ENCODE assay signal across 8 cellular contexts in the genomic region with DNA sequence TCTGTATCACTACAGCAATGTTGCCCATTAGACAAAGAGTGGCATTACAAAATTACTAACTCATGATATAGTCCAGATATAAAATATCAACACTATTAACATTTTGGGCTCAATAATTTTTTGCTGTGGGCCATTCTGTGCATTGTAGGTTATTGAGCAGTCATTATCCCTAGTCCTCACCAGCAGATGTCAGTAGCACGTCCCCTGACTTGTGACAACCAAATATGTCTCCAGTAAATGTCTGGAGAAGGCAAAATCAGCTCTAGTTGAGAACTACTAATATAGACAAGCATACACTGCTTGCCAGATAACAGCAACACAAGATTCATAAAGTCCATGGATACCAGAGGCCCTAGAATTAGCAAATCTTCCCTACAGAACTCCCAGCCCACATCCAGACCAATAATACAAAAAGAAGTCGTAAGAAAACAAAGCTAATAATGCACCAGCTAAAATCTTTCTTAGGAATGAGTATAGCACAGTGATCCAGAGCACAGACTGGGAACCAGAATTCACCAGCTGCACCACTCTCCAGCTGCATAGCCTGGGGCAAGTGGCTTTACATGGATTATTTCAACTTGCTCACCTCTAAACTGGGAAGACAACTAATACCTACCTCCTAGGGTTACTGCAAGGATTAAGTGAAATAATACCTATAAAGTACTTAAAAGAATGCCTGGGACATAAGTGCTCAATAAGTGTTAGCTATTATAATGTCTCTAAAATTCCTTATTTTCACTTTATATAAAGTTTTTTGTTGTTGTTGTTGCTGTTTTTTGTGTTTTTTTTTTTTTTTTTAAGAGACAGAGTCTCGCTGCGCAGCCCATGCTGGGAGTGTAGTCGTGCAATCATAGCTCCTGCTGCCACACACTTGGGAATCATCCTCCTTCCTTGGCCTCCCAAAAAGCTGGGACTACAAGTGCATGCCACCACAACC. TPM values are rescaled to one million over a fixed set of nuclear protein-coding genes. Genes with fewer than 3 reads are reported as not detected.
DNase-seq lines count a peak whose midpoint lies in the region; ATAC-seq and TF ChIP-seq lines count a peak whose summit lies in the region.

No MANE protein-coding gene starts in this region.

- peaks cover 21% of the 10 kb centered on the region for H3K4me1 ChIP-seq in CD8-positive, alpha-beta memory T cell (ENCODE audit: insufficient read depth, low read length)
- H3K4me1 ChIP-seq in HCT116 (ENCODE audit: control insufficient read depth in 1 of 2, insufficient read depth in 2 of 2, low read length in 2 of 2): peaks cover 0 to 16% of the 10 kb centered on the region in 2 experiments; a peak in 2 of 4 replicates

- no peaks in the 10 kb centered on the region for H3K9me3 Mint-ChIP-seq in CD8-positive, alpha-beta memory T cell
- H3K9me3 Mint-ChIP-seq in nephron progenitor cell: peaks cover 9% of the 10 kb centered on the region

- DNase-seq in CD8-positive, alpha-beta memory T cell: peak in 2 of 5 donors; percentile 18 to 49
- DNase-seq in HCT116 (ENCODE audit: low read depth, low spot score): peak; percentile 40
- DNase-seq in SK-MEL-5 (ENCODE audit: low read depth, low spot score): peak; percentile 69
- peak; percentile 46 for DNase-seq in epithelial cell of esophagus (ENCODE audit: low read depth)
- peak; percentile 7 for DNase-seq in nephron progenitor cell
- no peak for DNase-seq in kidney glomerular epithelial cell (lab: John Stamatoyannopoulos, UW)

- TF ChIP-seq CTCF in HCT116 (IDR thresholded peaks at IDR 0.05 in 2 of 3, conservative IDR thresholded peaks at IDR 0.05 in 1 of 3; ENCODE audit: borderline replicate concordance in 1 of 3, insufficient read depth in 1 of 3, low read depth in 2 of 3, low read length in 2 of 3): peak; percentile 68 to 95 (median 87); a peak in 5 of 6 replicates
- peak; percentile 57 for TF ChIP-seq CTCF in epithelial cell of esophagus (IDR thresholded peaks at IDR 0.05; ENCODE audit: insufficient read depth, low read depth, low read length, missing control alignments)
- TF ChIP-seq CTCF in nephron progenitor cell (IDR thresholded peaks at IDR 0.05): peak; percentile 45

- peak overlapping the region in 1 of 7 donors; percentile 33 for H3K4me3 Mint-ChIP-seq in CD8-positive, alpha-beta memory T cell
- no peak overlapping the region for H3K4me3 Mint-ChIP-seq in nephron progenitor cell

- no peaks in the 10 kb centered on the region for H3K9me2 ChIP-seq in HCT116 (ENCODE audit: insufficient read depth)

- in situ Hi-C loops in SK-MEL-5 (cut with HindIII; ENCODE audit: low pct_unique_long_range_greater_than_20kb, low sequenced_read_pairs): loop anchor here (25.0 kb wide), 1 partner anchor 91 kb away; no protein-coding TSS in a partner anchor

- no peak overlapping the region for H3K9ac ChIP-seq in HCT116 (ENCODE audit: low read length)

- no peak overlapping the region for H3K27ac ChIP-seq in CD8-positive, alpha-beta memory T cell (ENCODE audit: low read depth, low read length)
- H3K27ac ChIP-seq in HCT116 (ENCODE audit: low read depth, low read length): no peak overlapping the region

- H3K36me3 ChIP-seq in CD8-positive, alpha-beta memory T cell (ENCODE audit: insufficient read depth, low read length): peaks cover 16% of the 10 kb centered on the region
- H3K36me3 ChIP-seq in HCT116 (ENCODE audit: control insufficient read depth in 1 of 2, insufficient read depth in 2 of 2, low read length in 2 of 2): peaks cover 4 to 8% of the 10 kb centered on the region in 2 experiments; a peak in 2 of 4 replicates

- no peak overlapping the region for H3K4me2 ChIP-seq in HCT116 (ENCODE audit: low read length)

- no peak overlapping the region for H3K4me3 ChIP-seq in CD8-positive, alpha-beta memory T cell (ENCODE audit: low read length)
- H3K4me3 ChIP-seq in HCT116 (replicated peaks in 1 of 2; ENCODE audit: low read depth in 1 of 2, low read length in 2 of 2) (no peak overlapping the region), epithelial cell of esophagus (ENCODE audit: low read length) (no peak overlapping the region)

- TF ChIP-seq RAD21 in HCT116 (IDR thresholded peaks at IDR 0.05; ENCODE audit: low read depth): peak; percentile 77

- no peaks in the 10 kb centered on the region for H3K27me3 ChIP-seq in CD8-positive, alpha-beta memory T cell (ENCODE audit: insufficient read depth, low read length, poor library complexity, severe bottlenecking)
- no peaks in the 10 kb centered on the region for H3K27me3 ChIP-seq in HCT116 (ENCODE audit: insufficient read depth, low read length)

- BruUV-seq in HCT116 (replicated peaks; lab: Mats Ljungman, UMichigan): no TSS peak

- CTCF ChIA-PET in CD8-positive, alpha-beta memory T cell (lab: Charles Lee): interaction anchor here (0.7 to 4.3 kb wide), 16 partner anchors 10 to 155 kb away, joined by 3 to 44 read pairs (median 4); no protein-coding TSS in a partner anchor
- CTCF ChIA-PET in HCT116 (lab: Charles Lee): interaction anchor here (0.6 to 3.0 kb wide), 32 partner anchors 9 to 531 kb away, joined by 3 to 52 read pairs (median 4); no protein-coding TSS in a partner anchor

- peaks cover 0 to 51% (median 19%) of the 10 kb centered on the region in 3 donors for H3K36me3 Mint-ChIP-seq in CD8-positive, alpha-beta memory T cell
- peaks cover 43% of the 10 kb centered on the region for H3K36me3 Mint-ChIP-seq in nephron progenitor cell (ENCODE audit: low read depth)

- H2AFZ ChIP-seq in HCT116 (ENCODE audit: low read depth, low read length, poor library complexity, severe bottlenecking): no peak overlapping the region

- H3K27ac Mint-ChIP-seq in CD8-positive, alpha-beta memory T cell: peak overlapping the region in 7 of 8 donors; percentile 0 to 91 (median 70)
- H3K27ac Mint-ChIP-seq in nephron progenitor cell: no peak overlapping the region

- RAD21 ChIA-PET in HCT116 (lab: Charles Lee; ENCODE audit: low non-redundant PET in 1 of 2, low total read pairs in 2 of 2, uncharacterized antibody in 2 of 2, unreplicated experiment in 2 of 2): interaction anchor here (0.5 to 1.2 kb wide), 2 partner anchors 72 to 134 kb away, joined by 4 to 5 read pairs; no protein-coding TSS in a partner anchor

- ATAC-seq in HCT116 (peak; percentile 92), HG02973 (IDR thresholded peaks at IDR 0.05; ENCODE audit: unreplicated experiment) (no peak), GM18502 (IDR thresholded peaks at IDR 0.05; ENCODE audit: poor library complexity, unreplicated experiment) (no peak)

- intact Hi-C loops in HCT116 (cut with micrococcal nuclease): loop anchor here (1.0 kb wide), 1 partner anchor 72 kb away; no protein-coding TSS in a partner anchor

- TF ChIP-seq POLR2A in HCT116 (IDR thresholded peaks at IDR 0.05; ENCODE audit: borderline replicate concordance, extremely low read depth, insufficient read depth, insufficient read length): no peak

- no peaks in the 10 kb centered on the region for H3K9me3 ChIP-seq in CD8-positive, alpha-beta memory T cell (ENCODE audit: low read length)
- H3K9me3 ChIP-seq in HCT116 (ENCODE audit: control insufficient read depth in 1 of 2, insufficient read depth in 1 of 2, low read depth in 1 of 2, low read length in 2 of 2): no peaks in the 10 kb centered on the region

- H3K4me1 Mint-ChIP-seq in CD8-positive, alpha-beta memory T cell: peaks cover 47 to 70% (median 69%) of the 10 kb centered on the region in 3 donors
- H3K4me1 Mint-ChIP-seq in nephron progenitor cell: peaks cover 5% of the 10 kb centered on the region

- no peaks in the 10 kb centered on the region for H3K27me3 Mint-ChIP-seq in CD8-positive, alpha-beta memory T cell
- H3K27me3 Mint-ChIP-seq in nephron progenitor cell (ENCODE audit: low read depth, poor library complexity): no peaks in the 10 kb centered on the region

- H3K79me2 ChIP-seq in HCT116 (ENCODE audit: insufficient read depth, low read length): peaks cover 44% of the 10 kb centered on the region

- POLR2A ChIA-PET in CD8-positive, alpha-beta memory T cell (lab: Charles Lee): interaction anchor here (0.6 to 0.7 kb wide), 4 partner anchors 24 to 139 kb away, joined by 3 to 4 read pairs (median 3); a partner anchor contains a TSS
- POLR2A ChIA-PET in HCT116 (lab: Charles Lee): no interaction called here

- peaks cover 4% of the 10 kb centered on the region for H4K20me1 ChIP-seq in HCT116 (ENCODE audit: insufficient read depth)

TF ChIP-seq in HCT116, 20 proteins besides CTCF, POLR2A, EP300 and RAD21:
- no peak for TF ChIP-seq CEBPB (IDR thresholded peaks at IDR 0.05; ENCODE audit: low read depth)
- TF ChIP-seq EZH2phosphoT487 (IDR thresholded peaks at IDR 0.05; ENCODE audit: borderline replicate concordance): no peak
- TF ChIP-seq SP1 (IDR thresholded peaks at IDR 0.05; ENCODE audit: low read depth): 0 out of 2 replicates have a peak, but pooled peaks have one; percentile 13
- no peak for TF ChIP-seq TCF7L2 (IDR thresholded peaks at IDR 0.05; ENCODE audit: borderline replicate concordance, extremely low read depth, insufficient read depth, insufficient read length)
- TF ChIP-seq ZNF274 (IDR thresholded peaks at IDR 0.05; ENCODE audit: low read depth, low read length): no peak
- no peak for TF ChIP-seq SIN3A (IDR thresholded peaks at IDR 0.05; ENCODE audit: low read depth)
- peak; percentile 54; the same call in 1 of the 2 replicates for TF ChIP-seq CBX3 (IDR thresholded peaks at IDR 0.05; ENCODE audit: low read depth)
- TF ChIP-seq POLR2AphosphoS5 (IDR thresholded peaks at IDR 0.05; ENCODE audit: low read depth, low read length): no peak
- no peak for TF ChIP-seq YY1 (IDR thresholded peaks at IDR 0.05; ENCODE audit: extremely low read depth, insufficient replicate concordance, low read depth, low read length)
- TF ChIP-seq EGR1 (IDR thresholded peaks at IDR 0.05; ENCODE audit: low read depth): no peak
- TF ChIP-seq, protein P1, sequence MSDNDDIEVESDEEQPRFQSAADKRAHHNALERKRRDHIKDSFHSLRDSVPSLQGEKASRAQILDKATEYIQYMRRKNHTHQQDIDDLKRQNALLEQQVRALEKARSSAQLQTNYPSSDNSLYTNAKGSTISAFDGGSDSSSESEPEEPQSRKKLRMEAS (IDR thresholded peaks at IDR 0.05): no peak
- no peak for TF ChIP-seq EZH2 (IDR thresholded peaks at IDR 0.05)

RNA-seq across cellular contexts. Expression of a gene that starts 23.7 kb away (rescaled TPM):
- total RNA-seq in CD8-positive, alpha-beta memory T cell: 10 to 100 TPM; 56.4 to 62.5 TPM
- 85.0 TPM for polyA plus RNA-seq in CD8-positive, alpha-beta memory T cell
- 40.5 TPM for total RNA-seq in HCT116 (2021; ENCODE audit: unreplicated experiment)
- polyA plus RNA-seq in HCT116 (2012): 7.5 and 7.6 TPM in 2 replicates
- 45.7 and 48.5 TPM in 2 replicates for total RNA-seq in SK-MEL-5 (2014; rRNA removed; shearing (Covaris generic))
- polyA plus RNA-seq in SK-MEL-5 (2015; cell fraction: cytosol; rRNA removed): 12.6 and 18.1 TPM in 2 replicates
- 15.5 and 24.7 TPM in 2 replicates for polyA plus RNA-seq in SK-MEL-5 (2015; cell fraction: nucleus; rRNA removed)
